ENCODE assay signal across 10 cellular contexts in the genomic region with DNA sequence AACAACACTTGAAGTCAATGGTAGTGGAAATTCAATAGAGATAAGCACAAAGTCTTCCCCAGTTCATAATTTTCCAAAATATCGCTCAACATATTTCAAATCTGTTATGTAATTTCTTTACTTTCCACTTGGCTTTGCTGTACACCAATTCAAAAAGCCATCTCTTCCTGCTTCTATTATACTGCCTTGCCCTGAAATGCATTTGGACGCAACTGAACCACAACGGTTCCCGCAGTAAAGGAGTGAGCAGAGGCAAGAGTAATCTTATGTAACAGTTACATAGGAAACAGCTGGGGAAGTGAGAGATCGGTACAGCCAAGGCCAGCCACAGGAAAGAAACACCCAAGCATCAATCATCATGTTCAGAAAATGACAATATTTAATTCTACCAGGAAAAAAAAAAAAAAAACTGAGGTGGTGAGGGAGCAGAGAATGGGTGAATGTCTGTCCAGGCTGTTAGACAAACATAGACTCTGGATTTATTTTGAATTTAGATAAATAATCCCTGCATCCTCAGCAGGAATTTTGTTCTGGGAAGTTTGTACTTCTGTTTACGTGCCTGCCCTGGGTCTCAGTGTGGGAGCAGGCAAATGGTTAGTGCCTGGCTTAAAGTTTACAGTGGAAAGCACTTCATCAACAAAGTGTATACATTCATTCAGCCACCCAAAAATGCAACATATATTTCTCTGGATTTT.
DNase-seq lines count a peak whose midpoint lies in the region; ATAC-seq and TF ChIP-seq lines count a peak whose summit lies in the region.
"Had no signal": no experiment of that assay in that cellular context is flagged by ENCODE, and none has a peak within 500 bp of the region (broad histone marks: within the 10 kb centered on the region; RNA-seq: fewer than 3 reads in every experiment).

No MANE protein-coding gene starts in this region.

- TF ChIP-seq CTCF in activated B cell treated with CpG ODN at 0.5 μM for 24 hours (IDR thresholded peaks at IDR 0.05) (no peak), gastroesophageal sphincter (IDR thresholded peaks at IDR 0.05) (no peak), Caco-2 (IDR thresholded peaks at IDR 0.05; ENCODE audit: insufficient read depth in 1 of 2, low read depth in 1 of 2, low read length in 1 of 2, severe bottlenecking in 1 of 2, unreplicated experiment in 1 of 2) (no peak), PC-3 (conservative IDR thresholded peaks at IDR 0.05; ENCODE audit: low read depth, low read length) (no peak)

- no peaks in the 10 kb centered on the region for H3K79me2 ChIP-seq in PC-3 (ENCODE audit: low read length)

- H3K27ac Mint-ChIP-seq in activated B cell treated with CpG ODN at 0.5 μM for 24 hours (peak overlapping the region; percentile 22), Caco-2 (ENCODE audit: unreplicated experiment) (no peak overlapping the region)
- no peak overlapping the region for H3K27ac Mint-ChIP-seq in stimulated activated naive B cell treated with anti-CD40 and anti-IgM and Interleukin-4, amounts not matched to agents 10 μg/mL and 1 μg/mL and 100 μg/mL, for 72 hours

- H3K9ac ChIP-seq in PC-3 (ENCODE audit: low read length), result no peak overlapping the region

- no peak overlapping the region for H3K4me3 ChIP-seq in gastroesophageal sphincter
- no peak overlapping the region for H3K4me3 ChIP-seq in Caco-2 (ENCODE audit: low read depth, low read length)
- no peak overlapping the region for H3K4me3 ChIP-seq in PC-3 (ENCODE audit: low read length)
- H3K4me3 ChIP-seq: ascending aorta had no signal

- no peaks in the 10 kb centered on the region for H3K4me1 ChIP-seq in gastroesophageal sphincter
- H3K4me1 ChIP-seq in Caco-2, result no peaks in the 10 kb centered on the region
- H3K4me1 ChIP-seq in PC-3 (ENCODE audit: insufficient read depth, low read length), result no peaks in the 10 kb centered on the region
- H3K4me1 ChIP-seq: ascending aorta had no signal

- peaks cover 18% of the 10 kb centered on the region for H3K4me1 Mint-ChIP-seq in activated B cell treated with CpG ODN at 0.5 μM for 24 hours
- H3K4me1 Mint-ChIP-seq in stimulated activated naive B cell treated with anti-CD40 and anti-IgM and Interleukin-4, amounts not matched to agents 10 μg/mL and 1 μg/mL and 100 μg/mL, for 72 hours, result peaks cover 9 to 20% of the 10 kb centered on the region in 2 donors
- H3K4me1 Mint-ChIP-seq in Caco-2 (ENCODE audit: low read depth, unreplicated experiment), result no peaks in the 10 kb centered on the region

- H3K36me3 Mint-ChIP-seq in activated B cell treated with CpG ODN at 0.5 μM for 24 hours (ENCODE audit: low read depth), result no peaks in the 10 kb centered on the region
- H3K36me3 Mint-ChIP-seq in stimulated activated naive B cell treated with anti-CD40 and anti-IgM and Interleukin-4, amounts not matched to agents 10 μg/mL and 1 μg/mL and 100 μg/mL, for 72 hours, result no peaks in the 10 kb centered on the region
- H3K36me3 Mint-ChIP-seq in Caco-2 (ENCODE audit: insufficient read depth, unreplicated experiment), result no peaks in the 10 kb centered on the region

- H3K36me3 ChIP-seq in gastroesophageal sphincter, result no peaks in the 10 kb centered on the region
- H3K36me3 ChIP-seq in Caco-2 (ENCODE audit: control insufficient read depth, insufficient read depth, low read length), result no peaks in the 10 kb centered on the region
- no peaks in the 10 kb centered on the region for H3K36me3 ChIP-seq in PC-3 (ENCODE audit: low read depth, low read length)
- H3K36me3 ChIP-seq: ascending aorta had no signal

- no TSS peak for BruUV-seq in Caco-2 (replicated peaks; lab: Mats Ljungman, UMichigan)
- no TSS peak for BruUV-seq in PC-3 (replicated peaks; lab: Mats Ljungman, UMichigan)

- H2AFZ ChIP-seq in PC-3 (ENCODE audit: low read length), result no peak overlapping the region

- H3K27ac ChIP-seq in gastroesophageal sphincter (no peak overlapping the region), PC-3 (ENCODE audit: low read length) (no peak overlapping the region)
- H3K27ac ChIP-seq: ascending aorta had no signal

- H3K4me3 Mint-ChIP-seq in activated B cell treated with CpG ODN at 0.5 μM for 24 hours (peak overlapping the region; percentile 16), Caco-2 (ENCODE audit: unreplicated experiment) (no peak overlapping the region)
- peak overlapping the region in 1 of 2 donors; percentile 14 for H3K4me3 Mint-ChIP-seq in stimulated activated naive B cell treated with anti-CD40 and anti-IgM and Interleukin-4, amounts not matched to agents 10 μg/mL and 1 μg/mL and 100 μg/mL, for 72 hours

- TF ChIP-seq POLR2A in gastroesophageal sphincter (IDR thresholded peaks at IDR 0.05), result no peak

- TF ChIP-seq EP300 in gastroesophageal sphincter (IDR thresholded peaks at IDR 0.05), result no peak

- H3K27me3 Mint-ChIP-seq in activated B cell treated with CpG ODN at 0.5 μM for 24 hours, result no peaks in the 10 kb centered on the region
- H3K27me3 Mint-ChIP-seq in stimulated activated naive B cell treated with anti-CD40 and anti-IgM and Interleukin-4, amounts not matched to agents 10 μg/mL and 1 μg/mL and 100 μg/mL, for 72 hours, result no peaks in the 10 kb centered on the region
- no peaks in the 10 kb centered on the region for H3K27me3 Mint-ChIP-seq in Caco-2 (ENCODE audit: insufficient read depth, unreplicated experiment)

- H3K9me3 Mint-ChIP-seq in activated B cell treated with CpG ODN at 0.5 μM for 24 hours (no peaks in the 10 kb centered on the region), Caco-2 (ENCODE audit: unreplicated experiment) (no peaks in the 10 kb centered on the region)
- no peaks in the 10 kb centered on the region for H3K9me3 Mint-ChIP-seq in stimulated activated naive B cell treated with anti-CD40 and anti-IgM and Interleukin-4, amounts not matched to agents 10 μg/mL and 1 μg/mL and 100 μg/mL, for 72 hours

- ATAC-seq in activated B cell treated with CpG ODN at 0.5 μM for 24 hours (ENCODE audit: low read depth) (peak; percentile 84), gastroesophageal sphincter (peak; percentile 39), PC-3 (no peak)
- peak; percentile 59 to 76 for ATAC-seq in stimulated activated naive B cell treated with anti-CD40 and anti-IgM and Interleukin-4, amounts not matched to agents 10 μg/mL and 1 μg/mL and 100 μg/mL, for 72 hours (replicated peaks)

- POLR2A ChIA-PET in activated B cell treated with CpG ODN at 0.5 μM for 24 hours (lab: Charles Lee), result interaction anchor here (0.6 to 0.7 kb wide), 2 partner anchors 126 to 723 kb away, joined by 3 to 4 read pairs; no protein-coding TSS in a partner anchor
- POLR2A ChIA-PET in Caco-2 (lab: Charles Lee), result interaction anchor here (0.7 kb wide), 1 partner anchor 38 kb away, joined by 5 read pairs; no protein-coding TSS in a partner anchor
- POLR2A ChIA-PET in PC-3 (lab: Charles Lee; ENCODE audit: unreplicated experiment), result interaction anchor here (0.6 kb wide), 1 partner anchor 430 kb away, joined by 3 read pairs; no protein-coding TSS in a partner anchor

- WGBS in gastroesophageal sphincter (ENCODE audit: low coverage in 1 of 2), 2 donors, result 49 to 81% methylated on average over 2 to 6 of the region's 6 CpGs

- no peaks in the 10 kb centered on the region for H3K9me2 ChIP-seq in PC-3 (replicated peaks; ENCODE audit: low read length)

- intact Hi-C loops in activated B cell treated with CpG ODN at 0.5 μM for 24 hours (cut with micrococcal nuclease) (loop anchor here (1.0 to 5.0 kb wide), 6 partner anchors 66 to 562 kb away; no protein-coding TSS in a partner anchor), Caco-2 (cut with micrococcal nuclease; ENCODE audit: unreplicated experiment) (no loop called here), PC-3 (cut with micrococcal nuclease) (no loop called here)

- no peaks in the 10 kb centered on the region for H3F3A ChIP-seq in PC-3 (ENCODE audit: low read length, unreplicated experiment)

- H4K20me1 ChIP-seq in PC-3 (ENCODE audit: low read length), result no peaks in the 10 kb centered on the region

- DNase-seq in activated CD8-positive, alpha-beta memory T cell treated with anti-CD3 and anti-CD28 coated beads, Interleukin-2, amount 50 U/mL, for 1 hour (ENCODE audit: extremely low read depth), result peak; percentile 19
- DNase-seq in activated CD8-positive, alpha-beta memory T cell treated with anti-CD3 and anti-CD28 coated beads for 24 hours, result no peak
- DNase-seq in activated B cell treated with CpG ODN at 0.5 μM for 24 hours, result no peak
- no peak for DNase-seq in stimulated activated naive B cell treated with anti-CD40 and anti-IgM and Interleukin-4, amounts not matched to agents 10 μg/mL and 1 μg/mL and 100 μg/mL, for 72 hours
- no peak for DNase-seq in NCI-H187 treated with DMSO at 0.1 percent for 48 hours (lab: John Stamatoyannopoulos, UW)
- no peak for DNase-seq in Caco-2
- DNase-seq in PC-3, result no peak
- DNase-seq: NCI-H526 had no signal

- H3K27me3 ChIP-seq in gastroesophageal sphincter (no peaks in the 10 kb centered on the region), Caco-2 (replicated peaks; ENCODE audit: control insufficient read depth, insufficient read depth, low read length) (no peaks in the 10 kb centered on the region), PC-3 (ENCODE audit: low read length) (no peaks in the 10 kb centered on the region)
- H3K27me3 ChIP-seq: ascending aorta had no signal

- H3K9me3 ChIP-seq in gastroesophageal sphincter (no peaks in the 10 kb centered on the region), Caco-2 (no peaks in the 10 kb centered on the region), PC-3 (ENCODE audit: low read length) (no peaks in the 10 kb centered on the region)
- H3K9me3 ChIP-seq: ascending aorta had no signal

- CTCF ChIA-PET in activated B cell treated with CpG ODN at 0.5 μM for 24 hours (lab: Charles Lee), result interaction anchor here (0.9 to 2.1 kb wide), 3 partner anchors 128 to 437 kb away, joined by 3 to 11 read pairs (median 4); no protein-coding TSS in a partner anchor
- CTCF ChIA-PET in Caco-2 (lab: Charles Lee), result no interaction called here
- CTCF ChIA-PET in PC-3 (lab: Charles Lee), result no interaction called here

- H3K4me2 ChIP-seq in PC-3 (ENCODE audit: low read length), result no peak overlapping the region
